26 cellular contexts compared by ENCODE assay signal in the genomic region with DNA sequence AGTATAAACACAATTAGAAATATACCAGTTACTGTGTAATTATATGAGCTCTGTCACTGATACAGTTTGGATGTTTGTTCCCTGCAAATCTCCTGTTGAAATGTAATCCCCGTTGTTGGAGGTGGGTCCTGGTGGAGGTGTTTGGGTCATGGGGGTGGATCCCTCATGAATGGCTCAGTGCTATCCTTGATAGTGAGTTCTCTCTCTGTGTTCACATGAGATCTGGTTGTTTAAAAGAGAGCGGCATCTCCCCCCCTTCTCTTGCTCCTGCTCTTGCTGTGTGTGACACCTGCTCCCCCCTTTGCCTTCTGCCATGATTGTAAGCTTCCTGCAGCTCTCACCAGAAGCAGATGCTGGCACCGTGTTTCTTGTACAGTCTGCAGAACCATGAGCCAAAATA.
"Had no signal": no experiment of that assay in that cellular context is flagged by ENCODE, and none has a peak within 500 bp of the region (broad histone marks: within the 10 kb centered on the region; RNA-seq: fewer than 3 reads in every experiment).

No MANE protein-coding gene starts in this region.

- H3K36me3 ChIP-seq: breast epithelium, esophagus muscularis mucosa, neural progenitor cell, stomach, thyroid gland had no signal

- H3K4me2 ChIP-seq: neural progenitor cell had no signal

- H3K9me3 ChIP-seq: breast epithelium, esophagus muscularis mucosa, stomach, thyroid gland, upper lobe of left lung had no signal

- H3K4me3 ChIP-seq: breast epithelium, esophagus muscularis mucosa, neural progenitor cell, stomach, thyroid gland, upper lobe of left lung had no signal

- H3K27ac ChIP-seq: breast epithelium, esophagus muscularis mucosa, foreskin keratinocyte, neural progenitor cell, stomach, thyroid gland, upper lobe of left lung had no signal

- H3K27me3 ChIP-seq: breast epithelium, esophagus muscularis mucosa, foreskin keratinocyte, neural progenitor cell, stomach, thyroid gland, upper lobe of left lung had no signal

- DNase-seq: activated CD4-positive, alpha-beta memory T cell treated with anti-CD3 and anti-CD28 coated beads, Interleukin-2, amount 10 ng/mL, durations not matched to agents 7 days and 5 days; activated CD4-positive, alpha-beta T cell treated with anti-CD3 and anti-CD28 coated beads for 1 hour; activated CD4-positive, alpha-beta T cell treated with anti-CD3 and anti-CD28 coated beads, Interleukin-2, amount 10 ng/mL, durations not matched to agents 7 days and 5 days; activated CD8-positive, alpha-beta memory T cell treated with anti-CD3 and anti-CD28 coated beads, Interleukin-2, amount 10 ng/mL, durations not matched to agents 7 days and 5 days; activated naive CD4-positive, alpha-beta T cell; activated T-cell treated with anti-CD3 and anti-CD28 coated beads for 4 hours; activated T-cell treated with anti-CD3 and anti-CD28 coated beads, Interleukin-2, amount 50 U/mL, for 72 hours; central memory CD4-positive, alpha-beta T cell; endodermal cell; foreskin keratinocyte; kidney; left colon; naive thymus-derived CD8-positive, alpha-beta T cell; occipital lobe; right cardiac atrium; stimulated activated CD4-positive, alpha-beta T cell treated with anti-CD3 and anti-CD28 coated beads, Interleukin-15, amount 100 ng/mL, for 24 hours; stimulated activated CD4-positive, alpha-beta T cell treated with anti-CD3 and anti-CD28 coated beads, Interleukin-2, amount 100 ng/mL, for 24 hours; stimulated activated naive B cell treated with anti-CD40 and anti-IgM and Interleukin-4, amounts not matched to agents 10 μg/mL and 1 μg/mL and 100 μg/mL, for 72 hours; stomach; T-helper 17 cell; thyroid gland; upper lobe of left lung had no signal

- FAIRE-seq: kidney had no signal

- ATAC-seq: activated CD8-positive, alpha-beta memory T cell treated with anti-CD3 and anti-CD28 coated beads, Interleukin-2, amount 10 ng/mL, durations not matched to agents 7 days and 5 days; activated naive CD4-positive, alpha-beta T cell treated with anti-CD3 and anti-CD28 coated beads, Interleukin-2, amount 50 U/mL, for 72 hours; activated T-cell treated with anti-CD3 and anti-CD28 coated beads, Interleukin-2, amount 50 U/mL, for 72 hours; foreskin keratinocyte; left colon; naive thymus-derived CD8-positive, alpha-beta T cell; right cardiac atrium; stimulated activated naive B cell treated with anti-CD40 and anti-IgM and Interleukin-4, amounts not matched to agents 10 μg/mL and 1 μg/mL and 100 μg/mL, for 72 hours; T-helper 17 cell had no signal

- H3K9ac ChIP-seq: neural progenitor cell had no signal

- H3K4me1 ChIP-seq: breast epithelium, neural progenitor cell had no signal

- H2AFZ ChIP-seq: neural progenitor cell had no signal
